In genomic region chr20:934186-934840, GRCh38 we compare ENCODE assay signal across 1 cellular context.
TF ChIP-seq lines count a peak whose summit lies in the region.

No MANE protein-coding gene starts in this region.

TF ChIP-seq in H1, 55 proteins besides CTCF, POLR2A, EP300 and RAD21:
- TF ChIP-seq TEAD4 (IDR thresholded peaks at IDR 0.05; ENCODE audit: low read depth, low read length) (no peak), YY1 (IDR thresholded peaks at IDR 0.05; ENCODE audit: low read depth, low read length) (no peak), CHD7 (IDR thresholded peaks at IDR 0.05; ENCODE audit: insufficient replicate concordance, low read length) (no peak), FOSL1 (IDR thresholded peaks at IDR 0.05; ENCODE audit: insufficient read depth, low read depth, low read length) (no peak), KDM1A (IDR thresholded peaks at IDR 0.05; ENCODE audit: borderline replicate concordance, low read length) (no peak), SAP30 (IDR thresholded peaks at IDR 0.05; ENCODE audit: insufficient read depth, insufficient replicate concordance, low read length) (no peak), RXRA (IDR thresholded peaks at IDR 0.05; ENCODE audit: insufficient read depth, low read depth, low read length) (no peak), GTF2F1 (IDR thresholded peaks at IDR 0.05; ENCODE audit: borderline replicate concordance, low read depth, low read length) (no peak), POU5F1 (IDR thresholded peaks at IDR 0.05; ENCODE audit: low read depth, low read length) (no peak), BCL11A (IDR thresholded peaks at IDR 0.05; ENCODE audit: low read depth in 2 of 2, low read length in 2 of 2) (no peak), E2F6 (IDR thresholded peaks at IDR 0.05) (no peak), CHD1 (IDR thresholded peaks at IDR 0.05; ENCODE audit: low read depth, low read length) (no peak), RNF2 (IDR thresholded peaks at IDR 0.05; ENCODE audit: borderline replicate concordance, low read depth, low read length, missing control alignments, poor library complexity, severe bottlenecking) (no peak), JUN (IDR thresholded peaks at IDR 0.05; ENCODE audit: low read depth, low read length) (no peak), CREB1 (IDR thresholded peaks at IDR 0.05) (no peak), NRF1 (IDR thresholded peaks at IDR 0.05; ENCODE audit: low read depth, low read length) (no peak), TAF1 (IDR thresholded peaks at IDR 0.05; ENCODE audit: low read depth, low read length) (no peak), SP4 (IDR thresholded peaks at IDR 0.05; ENCODE audit: low read length) (no peak)
